8 cellular contexts compared by ENCODE assay signal in the genomic region with DNA sequence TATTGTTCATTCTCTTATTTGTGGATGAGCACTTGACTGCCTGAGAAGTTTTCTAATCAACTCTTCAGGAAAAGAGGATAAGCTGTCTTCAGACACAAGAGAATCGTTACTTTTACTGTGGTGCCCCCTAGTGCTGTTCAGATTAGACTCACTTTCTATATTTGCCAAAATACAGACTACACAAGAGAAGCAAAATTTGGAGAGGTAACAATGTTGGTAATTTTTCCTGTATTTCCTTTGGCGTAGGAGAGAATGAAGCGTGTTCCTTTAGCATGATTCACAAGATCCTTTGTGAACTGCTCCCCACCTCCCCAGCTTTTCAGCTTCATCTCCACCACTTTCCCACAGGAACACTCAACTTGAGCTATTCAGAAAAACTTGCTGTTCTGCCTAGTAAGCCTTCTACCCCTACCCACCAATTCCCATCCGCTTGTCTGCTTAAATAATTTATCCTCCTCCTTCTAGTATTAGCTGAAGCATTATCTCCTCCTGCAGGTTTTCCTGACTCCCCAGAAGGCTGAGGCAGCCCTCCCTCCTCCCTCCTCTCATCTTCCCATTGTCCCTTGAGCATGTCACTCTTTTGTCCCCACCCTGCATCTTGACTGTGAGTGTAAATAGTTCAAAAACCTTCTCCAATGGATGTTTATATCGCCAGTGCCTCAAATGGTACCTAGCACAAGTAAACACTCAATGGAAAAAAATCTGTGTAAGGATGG.
DNase-seq lines count a peak whose midpoint lies in the region; ATAC-seq and TF ChIP-seq lines count a peak whose summit lies in the region.

No MANE protein-coding gene starts in this region.

- H3K4me3 Mint-ChIP-seq in nephron, result no peak overlapping the region

- H3K9me3 ChIP-seq in RWPE2 (ENCODE audit: severe bottlenecking), result no peaks in the 10 kb centered on the region

- no peaks in the 10 kb centered on the region for H3K36me3 Mint-ChIP-seq in nephron (ENCODE audit: low read depth)

- TF ChIP-seq CTCF in RWPE2 (IDR thresholded peaks at IDR 0.05; ENCODE audit: poor library complexity, severe bottlenecking) (peak; percentile 85), nephron (IDR thresholded peaks at IDR 0.05; ENCODE audit: unreplicated experiment in 3 of 3) (peak; percentile 64 to 73 (median 64))

- H3K27me3 ChIP-seq in RWPE2 (ENCODE audit: insufficient read depth, poor library complexity, severe bottlenecking), result no peaks in the 10 kb centered on the region

- peaks cover 6% of the 10 kb centered on the region for H3K4me1 ChIP-seq in RWPE2 (ENCODE audit: insufficient read depth, poor library complexity, severe bottlenecking)

- H3K36me3 ChIP-seq in RWPE2 (ENCODE audit: low read depth), result no peaks in the 10 kb centered on the region

- TF ChIP-seq POLR2A in erythroblast (IDR thresholded peaks at IDR 0.05; ENCODE audit: low read length), result no peak

- H3K27ac Mint-ChIP-seq in nephron, result peak overlapping the region in 1 of 3 experiments; percentile 3

- peaks cover 18% of the 10 kb centered on the region for H3K4me1 Mint-ChIP-seq in nephron

- H3K4me3 ChIP-seq in RWPE2 (ENCODE audit: severe bottlenecking), result no peak overlapping the region

- peaks cover 14% of the 10 kb centered on the region for H3K27me3 Mint-ChIP-seq in nephron (ENCODE audit: low read depth)

- DNase-seq in COLO829 (ENCODE audit: low spot score), result peak; percentile 54
- peak; percentile 82 for DNase-seq in HCEC 1CT
- DNase-seq in RWPE2 (ENCODE audit: low spot score), result no peak
- DNase-seq in erythroblast (lab: John Stamatoyannopoulos, UW), result peak; percentile 48 to 71
- no peak for DNase-seq in activated gamma-delta T cell treated with Interleukin-2 at 50 U/mL for 16 hours

- H3K9me3 Mint-ChIP-seq in nephron, result no peaks in the 10 kb centered on the region

- peak; percentile 67 for ATAC-seq in RWPE2 (ENCODE audit: low read depth)
- no peak for ATAC-seq in HG03521 (IDR thresholded peaks at IDR 0.05; ENCODE audit: unreplicated experiment)
- no peak for ATAC-seq in GM19328 (IDR thresholded peaks at IDR 0.05; ENCODE audit: unreplicated experiment)

- H3K27ac ChIP-seq in RWPE2 (ENCODE audit: poor library complexity, severe bottlenecking), result no peak overlapping the region

Comparison
In these comparisons a context has a peak if more than half of its experiments do, and no peak if none do; other contexts are left out.
1. DNase-seq: peak in COLO829 (single experiment), HCEC 1CT (single experiment) and erythroblast (2 of 2); none in RWPE2 (single experiment) and activated gamma-delta T cell treated with Interleukin-2 at 50 U/mL for 16 hours (single experiment).